Comparison of ENCODE assay signal across 1 cellular context in genomic region chr18:42925036-42925435, GRCh38.
TF ChIP-seq lines count a peak whose summit lies in the region.

No MANE protein-coding gene starts in this region.

TF ChIP-seq in HepG2, 621 proteins besides CTCF, POLR2A, EP300 and RAD21 (continued from another document):
- TF ChIP-seq ZSCAN5A (CRISPR knock-in tag; IDR thresholded peaks at IDR 0.05; ENCODE audit: borderline replicate concordance): no peak
